ENCODE assay signal across 33 cellular contexts in the genomic region with DNA sequence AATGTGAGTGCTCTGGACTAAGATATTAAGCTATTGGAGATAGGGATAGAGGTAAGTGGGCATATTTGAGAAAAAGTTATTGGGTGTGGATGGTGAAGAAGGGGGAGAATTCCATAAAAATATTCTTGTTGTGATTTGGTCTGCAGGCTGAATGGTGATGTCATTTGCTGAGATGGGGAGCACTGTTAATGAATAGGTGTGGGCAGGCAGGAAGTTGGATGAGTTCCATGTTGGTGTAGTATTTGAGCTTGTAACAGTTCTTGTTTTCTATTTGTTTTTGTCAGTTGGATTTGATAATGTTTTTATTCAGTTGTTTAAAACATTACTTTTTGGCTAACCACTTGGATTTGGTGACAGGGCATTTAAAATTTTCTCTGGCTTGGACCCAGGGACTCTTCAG.
"Had no signal": no experiment of that assay in that cellular context is flagged by ENCODE, and none has a peak within 500 bp of the region (broad histone marks: within the 10 kb centered on the region; RNA-seq: fewer than 3 reads in every experiment).

No MANE protein-coding gene starts in this region.

- H3K27ac Mint-ChIP-seq: activated B cell treated with CpG ODN at 0.5 μM for 24 hours; activated CD8-positive, alpha-beta T cell treated with anti-CD3 and anti-CD28 coated beads for 36 hours; activated T-helper 17 cell treated with anti-CD3 and anti-CD28 coated beads, Interleukin-2, amount 50 U/mL, for 72 hours; memory B cell; naive thymus-derived CD4-positive, alpha-beta T cell; stimulated activated memory B cell treated with anti-CD40 and anti-IgM and Interleukin-4, amounts not matched to agents 10 μg/mL and 1 μg/mL and 100 μg/mL, for 72 hours; stimulated activated naive CD8-positive, alpha-beta T cell treated with anti-CD3 and anti-CD28 coated beads, Interleukin-15, amount 100 ng/mL, for 72 hours; T-helper 2 cell treated with Interferon-gamma antibody and Interleukin-4, amounts not matched to agents 5 μg/mL and 100 μg/mL, for 36 hours had no signal

- H3K36me3 Mint-ChIP-seq: memory B cell; naive thymus-derived CD4-positive, alpha-beta T cell; stimulated activated memory B cell treated with anti-CD40 and anti-IgM and Interleukin-4, amounts not matched to agents 10 μg/mL and 1 μg/mL and 100 μg/mL, for 72 hours had no signal

- H3K4me3 Mint-ChIP-seq: activated B cell treated with CpG ODN at 0.5 μM for 24 hours; activated CD8-positive, alpha-beta T cell treated with anti-CD3 and anti-CD28 coated beads for 36 hours; activated T-cell treated with anti-CD3 and anti-CD28 coated beads, Interleukin-2, amount 50 U/mL, for 4 hours; activated T-helper 17 cell treated with anti-CD3 and anti-CD28 coated beads, Interleukin-2, amount 50 U/mL, for 72 hours; memory B cell; naive thymus-derived CD4-positive, alpha-beta T cell; stimulated activated memory B cell treated with anti-CD40 and anti-IgM and Interleukin-4, amounts not matched to agents 10 μg/mL and 1 μg/mL and 100 μg/mL, for 72 hours; stimulated activated naive CD8-positive, alpha-beta T cell treated with anti-CD3 and anti-CD28 coated beads, Interleukin-15, amount 100 ng/mL, for 72 hours; T-helper 2 cell treated with Interferon-gamma antibody and Interleukin-4, amounts not matched to agents 5 μg/mL and 100 μg/mL, for 36 hours had no signal

- H3K9ac ChIP-seq: parathyroid adenoma had no signal

- H3K9me3 Mint-ChIP-seq: activated B cell treated with CpG ODN at 0.5 μM for 24 hours; activated CD8-positive, alpha-beta T cell treated with anti-CD3 and anti-CD28 coated beads for 36 hours; activated T-cell treated with anti-CD3 and anti-CD28 coated beads, Interleukin-2, amount 50 U/mL, for 4 hours; stimulated activated memory B cell treated with anti-CD40 and anti-IgM and Interleukin-4, amounts not matched to agents 10 μg/mL and 1 μg/mL and 100 μg/mL, for 72 hours; T-helper 2 cell treated with Interferon-gamma antibody and Interleukin-4, amounts not matched to agents 5 μg/mL and 100 μg/mL, for 36 hours had no signal

- H3K4me1 Mint-ChIP-seq: activated B cell treated with CpG ODN at 0.5 μM for 24 hours; activated T-helper 17 cell treated with anti-CD3 and anti-CD28 coated beads, Interleukin-2, amount 50 U/mL, for 72 hours; memory B cell; naive thymus-derived CD4-positive, alpha-beta T cell; stimulated activated memory B cell treated with anti-CD40 and anti-IgM and Interleukin-4, amounts not matched to agents 10 μg/mL and 1 μg/mL and 100 μg/mL, for 72 hours; stimulated activated naive CD8-positive, alpha-beta T cell treated with anti-CD3 and anti-CD28 coated beads, Interleukin-15, amount 100 ng/mL, for 72 hours had no signal

- DNase-seq: activated B cell treated with CpG ODN at 0.5 μM for 24 hours; activated CD4-positive, alpha-beta T cell treated with anti-CD3 and anti-CD28 coated beads, Interleukin-2, amount 50 U/mL, for 1 hour; activated CD8-positive, alpha-beta T cell treated with anti-CD3 and anti-CD28 coated beads for 36 hours; activated gamma-delta T cell treated with Interleukin-2 at 50 U/mL for 16 hours; activated naive CD4-positive, alpha-beta T cell treated with anti-CD3 and anti-CD28 coated beads, Interleukin-2, amount 50 U/mL, for 16 hours; activated T-cell treated with anti-CD3 and anti-CD28 coated beads, Interleukin-2, amount 50 U/mL, for 4 hours; amniotic stem cell; cerebellar nuclear complex; colonic mucosa; effector CD8-positive, alpha-beta T cell; erythroblast; head of caudate nucleus; hippocampal formation; midbrain; naive thymus-derived CD4-positive, alpha-beta T cell; nucleus accumbens; psoas muscle; stimulated activated CD4-positive, alpha-beta T cell treated with anti-CD3 and anti-CD28 coated beads, Interleukin-1b, Interleukin-23, amount 100 ng/mL, for 48 hours; stimulated activated CD4-positive, alpha-beta T cell treated with anti-CD3 and anti-CD28 coated beads, Interleukin-4, amount 100 ng/mL, for 4 hours; stimulated activated CD8-positive, alpha-beta memory T cell treated with anti-CD3 and anti-CD28 coated beads, Interleukin-4, amount 100 ng/mL, for 48 hours; stimulated activated naive CD8-positive, alpha-beta T cell treated with anti-CD3 and anti-CD28 coated beads, Interleukin-15, amount 100 ng/mL, for 72 hours; thyroid gland; upper lobe of left lung had no signal

- H2AFZ ChIP-seq: parathyroid adenoma had no signal

- H3K4me3 ChIP-seq: cardiac muscle cell, colonic mucosa, gastroesophageal sphincter, psoas muscle, smooth muscle cell, thyroid gland, upper lobe of left lung, vagina had no signal

- H3K79me2 ChIP-seq: parathyroid adenoma had no signal

- H3K4me1 ChIP-seq: colonic mucosa, gastroesophageal sphincter, parathyroid adenoma, psoas muscle, thyroid gland, upper lobe of left lung, vagina had no signal

- H3K27me3 Mint-ChIP-seq: activated B cell treated with CpG ODN at 0.5 μM for 24 hours; activated CD8-positive, alpha-beta T cell treated with anti-CD3 and anti-CD28 coated beads for 36 hours; activated T-helper 17 cell treated with anti-CD3 and anti-CD28 coated beads, Interleukin-2, amount 50 U/mL, for 72 hours; memory B cell; stimulated activated memory B cell treated with anti-CD40 and anti-IgM and Interleukin-4, amounts not matched to agents 10 μg/mL and 1 μg/mL and 100 μg/mL, for 72 hours; stimulated activated naive CD8-positive, alpha-beta T cell treated with anti-CD3 and anti-CD28 coated beads, Interleukin-15, amount 100 ng/mL, for 72 hours had no signal

- H3K27ac ChIP-seq: cardiac muscle cell, colonic mucosa, gastroesophageal sphincter, parathyroid adenoma, psoas muscle, thyroid gland, upper lobe of left lung, vagina had no signal

- H3K4me2 ChIP-seq: smooth muscle cell had no signal

- H3K27me3 ChIP-seq: cardiac muscle cell, colonic mucosa, gastroesophageal sphincter, thyroid gland, upper lobe of left lung, vagina had no signal

- ATAC-seq: activated CD8-positive, alpha-beta T cell treated with anti-CD3 and anti-CD28 coated beads for 36 hours; activated T-cell treated with anti-CD3 and anti-CD28 coated beads, Interleukin-2, amount 50 U/mL, for 4 hours; activated T-helper 17 cell treated with anti-CD3 and anti-CD28 coated beads, Interleukin-2, amount 50 U/mL, for 72 hours; gastroesophageal sphincter; naive thymus-derived CD4-positive, alpha-beta T cell; psoas muscle; stimulated activated memory B cell treated with anti-CD40 and anti-IgM and Interleukin-4, amounts not matched to agents 10 μg/mL and 1 μg/mL and 100 μg/mL, for 72 hours; stimulated activated naive CD8-positive, alpha-beta T cell treated with anti-CD3 and anti-CD28 coated beads, Interleukin-15, amount 100 ng/mL, for 72 hours had no signal

- H3K36me3 ChIP-seq: cardiac muscle cell, colonic mucosa, gastroesophageal sphincter, thyroid gland, upper lobe of left lung, vagina had no signal

- FAIRE-seq: keratinocyte had no signal

- H3K9me3 ChIP-seq: colonic mucosa, gastroesophageal sphincter, psoas muscle, thyroid gland, upper lobe of left lung, vagina had no signal
